ENCODE assay signal across 8 cellular contexts in genomic region chr11:76210920-76211851, GRCh38. TPM values are rescaled to one million over a fixed set of nuclear protein-coding genes. Genes with fewer than 3 reads are reported as not detected.
A peak's percentile ranks its signal among the peaks of the same experiment; 100 is the strongest.
DNase-seq lines count a peak whose midpoint lies in the region; TF ChIP-seq lines count a peak whose summit lies in the region.

No MANE protein-coding gene starts in this region.

- no peak for TF ChIP-seq EP300 in neural cell (conservative IDR thresholded peaks at IDR 0.05; ENCODE audit: poor library complexity, severe bottlenecking)

- H3K9ac ChIP-seq in HUES6 (ENCODE audit: low read length) (no peak overlapping the region), neural cell (ENCODE audit: low read length) (peak overlapping the region; percentile 23)

- H3K4me1 ChIP-seq in HUES6 (ENCODE audit: control insufficient read depth, insufficient read depth, low read length) (peaks cover 15% of the 10 kb centered on the region), esophagus (ENCODE audit: control insufficient read depth in 2 of 2, insufficient read depth in 2 of 2, low read length in 1 of 2) (peaks cover 10 to 23% of the 10 kb centered on the region in 2 donors)

- no peaks in the 10 kb centered on the region for H3F3A ChIP-seq in neural cell (ENCODE audit: insufficient read depth, low read length, poor library complexity, severe bottlenecking)

- POLR2A ChIA-PET in AG04449 (lab: Yijun Ruan, JAX): no interaction called here

- H3K27me3 ChIP-seq in HUES6 (ENCODE audit: control insufficient read depth, insufficient read depth, low read length) (peaks cover 76% of the 10 kb centered on the region), esophagus (ENCODE audit: control insufficient read depth in 1 of 2, insufficient read depth in 2 of 2, low read length in 2 of 2) (no peaks in the 10 kb centered on the region), neural cell (ENCODE audit: insufficient read depth, low read depth, low read length) (peaks cover 74% of the 10 kb centered on the region)

- no peaks in the 10 kb centered on the region for H3K9me2 ChIP-seq in neural cell (ENCODE audit: insufficient read depth, low read length)

- no peak overlapping the region for H3K4me2 ChIP-seq in neural cell (ENCODE audit: low read length)

- H3K4me3 ChIP-seq in AG04449 (ENCODE audit: low read depth, low read length) (peak overlapping the region; percentile 46), HUES6 (ENCODE audit: low read depth, low read length) (peak overlapping the region; percentile 72), esophagus (ENCODE audit: low read depth in 1 of 2, low read length in 2 of 2) (peak overlapping the region; percentile 47 to 51), neural cell (ENCODE audit: low read length) (peak overlapping the region; percentile 73)

- DNase-seq in AG04449 (ENCODE audit: low read depth, low spot score): no peak
- no peak for DNase-seq in activated gamma-delta T cell treated with Interleukin-2 at 50 U/mL for 16 hours
- DNase-seq in activated CD8-positive, alpha-beta memory T cell treated with anti-CD3 and anti-CD28 coated beads, Interleukin-2, amount 50 U/mL, for 4 hours: no peak
- no peak for DNase-seq in hepatic stellate cell (ENCODE audit: low spot score)
- no peak for DNase-seq in amniotic stem cell (lab: John Stamatoyannopoulos, UW)

- TF ChIP-seq CTCF in AG04449 (IDR thresholded peaks at IDR 0.05; ENCODE audit: insufficient read depth, low read length, missing control alignments) (no peak), neural cell (IDR thresholded peaks at IDR 0.05; ENCODE audit: poor library complexity, severe bottlenecking) (no peak)

- 26 to 32% methylated on average over 35 of the region's 35 CpGs for WGBS in esophagus, 2 donors

- no peak overlapping the region for H2AFZ ChIP-seq in neural cell (ENCODE audit: low read depth, low read length)

- H4K20me1 ChIP-seq in neural cell (ENCODE audit: insufficient read depth): no peaks in the 10 kb centered on the region

- H3K9me3 ChIP-seq in HUES6 (ENCODE audit: control insufficient read depth, insufficient read depth, low read depth, low read length) (no peaks in the 10 kb centered on the region), esophagus (ENCODE audit: control insufficient read depth in 2 of 2, insufficient read depth in 1 of 2, low read depth in 1 of 2, low read length in 1 of 2) (peaks cover 0 to 1% of the 10 kb centered on the region in 2 donors), neural cell (ENCODE audit: low read length) (no peaks in the 10 kb centered on the region)

- no peak overlapping the region for H3K27ac ChIP-seq in HUES6 (ENCODE audit: low read depth, low read length)
- no peak overlapping the region for H3K27ac ChIP-seq in esophagus (ENCODE audit: low read depth in 2 of 2, low read length in 1 of 2)
- no peak overlapping the region for H3K27ac ChIP-seq in neural cell (ENCODE audit: low read length)

- CTCF ChIA-PET in AG04449 (lab: Yijun Ruan, JAX): interaction anchor here (1.3 to 8.6 kb wide), 6 partner anchors 9 to 313 kb away, joined by 3 to 207 read pairs (median 71); no protein-coding TSS in a partner anchor

- no peaks in the 10 kb centered on the region for H3K36me3 ChIP-seq in HUES6 (ENCODE audit: control insufficient read depth, insufficient read depth, low read length)
- H3K36me3 ChIP-seq in esophagus (ENCODE audit: control insufficient read depth in 2 of 2, insufficient read depth in 2 of 2, low read length in 1 of 2): no peaks in the 10 kb centered on the region
- no peaks in the 10 kb centered on the region for H3K36me3 ChIP-seq in neural cell (ENCODE audit: insufficient read depth, low read length)

- no peaks in the 10 kb centered on the region for H3K79me2 ChIP-seq in neural cell (replicated peaks; ENCODE audit: insufficient read depth, low read length)

- TF ChIP-seq RAD21 in neural cell (conservative IDR thresholded peaks at IDR 0.05): no peak

TF ChIP-seq in neural cell, 6 proteins besides CTCF, POLR2A, EP300 and RAD21:
- TF ChIP-seq TAF1 (IDR thresholded peaks at IDR 0.05; ENCODE audit: low read depth): no peak
- TF ChIP-seq MXI1 (conservative IDR thresholded peaks at IDR 0.05; ENCODE audit: poor library complexity, severe bottlenecking): peak; percentile 24
- no peak for TF ChIP-seq SMC3 (conservative IDR thresholded peaks at IDR 0.05; ENCODE audit: poor library complexity)

RNA-seq across cellular contexts. Expression of gene WNT11, which starts 4.9 kb away (rescaled TPM):
- polyA plus RNA-seq in esophagus (under 1 TPM; 0.20 to 0.25 TPM), neural cell (1.4 and 2.3 TPM in 2 replicates)
- 0.46 and 2.2 TPM in 2 replicates for polyA minus RNA-seq in neural cell
